In the genomic region with DNA sequence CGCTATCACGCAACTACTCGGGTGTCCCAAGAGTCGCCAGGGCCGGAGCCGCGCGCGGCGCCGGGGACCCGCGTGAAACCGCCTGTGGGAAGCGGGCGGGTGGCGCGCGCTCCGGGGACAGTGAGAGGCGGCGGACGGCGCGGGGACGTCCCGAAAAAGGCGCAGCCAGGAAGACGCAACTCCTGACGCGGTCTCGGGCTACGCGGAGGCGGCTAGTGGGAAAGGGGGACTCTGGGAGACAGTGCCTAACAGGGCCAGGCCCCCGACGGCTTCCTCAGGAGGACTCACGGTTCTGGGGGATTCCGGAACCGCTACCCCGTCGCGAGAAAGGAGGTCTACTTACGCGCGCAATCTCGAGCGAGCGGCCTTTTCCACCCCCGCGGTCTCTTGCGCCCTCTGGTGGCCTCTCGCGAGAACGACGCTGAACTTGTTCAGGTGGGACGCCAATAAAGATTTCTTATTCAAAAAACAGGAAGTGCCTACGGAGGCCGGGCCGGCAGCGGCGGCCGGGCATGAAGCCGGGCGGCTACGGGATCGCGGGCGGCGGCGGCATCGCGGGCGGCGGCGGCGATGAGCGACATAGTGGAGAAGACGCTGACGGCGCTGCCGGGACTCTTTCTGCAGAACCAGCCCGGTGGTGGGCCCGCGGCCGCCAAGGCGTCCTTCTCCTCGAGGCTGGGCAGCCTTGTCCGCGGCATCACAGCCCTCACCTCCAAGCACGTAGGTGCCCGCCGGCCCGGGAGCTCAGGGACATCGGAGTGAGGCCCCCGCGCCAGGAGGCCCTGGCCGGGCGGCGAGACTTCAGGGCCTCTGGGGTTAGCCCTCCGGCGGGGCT, we compare ENCODE assay signal across 1 cellular context.
TF ChIP-seq lines count a peak whose summit lies in the region.

A gene (plus strand): TSS at position 475 of the 835 bp plus-strand sequence. CDS start 96 bp downstream, at position 571.

TF ChIP-seq in HepG2, 621 proteins besides CTCF, POLR2A, EP300 and RAD21 (continued from another document and continues in another):
- TF ChIP-seq, protein P1, sequence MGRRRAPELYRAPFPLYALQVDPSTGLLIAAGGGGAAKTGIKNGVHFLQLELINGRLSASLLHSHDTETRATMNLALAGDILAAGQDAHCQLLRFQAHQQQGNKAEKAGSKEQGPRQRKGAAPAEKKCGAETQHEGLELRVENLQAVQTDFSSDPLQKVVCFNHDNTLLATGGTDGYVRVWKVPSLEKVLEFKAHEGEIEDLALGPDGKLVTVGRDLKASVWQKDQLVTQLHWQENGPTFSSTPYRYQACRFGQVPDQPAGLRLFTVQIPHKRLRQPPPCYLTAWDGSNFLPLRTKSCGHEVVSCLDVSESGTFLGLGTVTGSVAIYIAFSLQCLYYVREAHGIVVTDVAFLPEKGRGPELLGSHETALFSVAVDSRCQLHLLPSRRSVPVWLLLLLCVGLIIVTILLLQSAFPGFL (CRISPR knock-in tag; IDR thresholded peaks at IDR 0.05): no peak
- TF ChIP-seq, protein P2, sequence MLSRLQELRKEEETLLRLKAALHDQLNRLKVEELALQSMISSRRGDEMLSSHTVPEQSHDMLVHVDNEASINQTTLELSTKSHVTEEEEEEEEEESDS (CRISPR knock-in tag; IDR thresholded peaks at IDR 0.05; ENCODE audit: borderline replicate concordance): no peak
- TF ChIP-seq, protein P3, sequence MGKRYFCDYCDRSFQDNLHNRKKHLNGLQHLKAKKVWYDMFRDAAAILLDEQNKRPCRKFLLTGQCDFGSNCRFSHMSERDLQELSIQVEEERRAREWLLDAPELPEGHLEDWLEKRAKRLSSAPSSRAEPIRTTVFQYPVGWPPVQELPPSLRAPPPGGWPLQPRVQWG (CRISPR knock-in tag; IDR thresholded peaks at IDR 0.05; ENCODE audit: borderline replicate concordance, low read depth): no peak
- TF ChIP-seq RBAK (CRISPR knock-in tag; IDR thresholded peaks at IDR 0.05) (no peak), ZNF670 (CRISPR knock-in tag; IDR thresholded peaks at IDR 0.05; ENCODE audit: borderline replicate concordance) (peak; percentile 85), MBNL3 (CRISPR knock-in tag; conservative IDR thresholded peaks at IDR 0.05) (no peak), MYNN (CRISPR knock-in tag; IDR thresholded peaks at IDR 0.05; ENCODE audit: low read depth) (no peak), ZNF75D (CRISPR knock-in tag; IDR thresholded peaks at IDR 0.05; ENCODE audit: borderline replicate concordance) (no peak), FOXJ3 (CRISPR knock-in tag; IDR thresholded peaks at IDR 0.05; ENCODE audit: borderline replicate concordance) (peak; percentile 37; the same call in 1 of the 2 replicates), ZNF317 (CRISPR knock-in tag; IDR thresholded peaks at IDR 0.05) (0 out of 2 replicates have a peak, but pooled peaks have one; percentile 15), SIX4 (CRISPR knock-in tag; IDR thresholded peaks at IDR 0.05) (no peak), NR2F6 (IDR thresholded peaks at IDR 0.05) (peak; percentile 37; the same call in 1 of the 2 replicates), NR2F6 (CRISPR knock-in tag; IDR thresholded peaks at IDR 0.05) (peak; percentile 49; the same call in 1 of the 2 replicates), RXRA (CRISPR knock-in tag; IDR thresholded peaks at IDR 0.05) (peak; percentile 33), ISX (CRISPR knock-in tag; conservative IDR thresholded peaks at IDR 0.05) (no peak), DR1 (CRISPR knock-in tag; IDR thresholded peaks at IDR 0.05) (peak; percentile 54; the same call in 1 of the 2 replicates), FOSL1 (CRISPR knock-in tag; IDR thresholded peaks at IDR 0.05; ENCODE audit: borderline replicate concordance) (no peak), ZNF589 (CRISPR knock-in tag; conservative IDR thresholded peaks at IDR 0.05) (peak; percentile 36; the same call in 1 of the 2 replicates), ZNF367 (CRISPR knock-in tag; IDR thresholded peaks at IDR 0.05; ENCODE audit: borderline replicate concordance) (no peak), PHF20 (CRISPR knock-in tag; IDR thresholded peaks at IDR 0.05) (peak; percentile 86), ZNF773 (CRISPR knock-in tag; IDR thresholded peaks at IDR 0.05; ENCODE audit: borderline replicate concordance) (0 out of 2 replicates have a peak, but pooled peaks have one; percentile 53), MEIS2 (CRISPR knock-in tag; IDR thresholded peaks at IDR 0.05) (peak; percentile 20; the same call in 1 of the 2 replicates), ZNF350 (CRISPR knock-in tag; IDR thresholded peaks at IDR 0.05; ENCODE audit: borderline replicate concordance, low read depth) (no peak; the same call in 1 of the 2 replicates), GABPB1 (CRISPR knock-in tag; IDR thresholded peaks at IDR 0.05) (peak; percentile 94), ZNF383 (CRISPR knock-in tag; IDR thresholded peaks at IDR 0.05; ENCODE audit: borderline replicate concordance) (no peak), ZBTB42 (CRISPR knock-in tag; IDR thresholded peaks at IDR 0.05) (no peak), ZNF780A (CRISPR knock-in tag; IDR thresholded peaks at IDR 0.05) (0 out of 2 replicates have a peak, but pooled peaks have one; percentile 22), ZNF121 (CRISPR knock-in tag; IDR thresholded peaks at IDR 0.05) (0 out of 2 replicates have a peak, but pooled peaks have one; percentile 42), ELF4 (CRISPR knock-in tag; IDR thresholded peaks at IDR 0.05; ENCODE audit: borderline replicate concordance) (no peak), CHD2 (IDR thresholded peaks at IDR 0.05; ENCODE audit: low read depth, low read length) (peak; percentile 93), CENPT (CRISPR knock-in tag; IDR thresholded peaks at IDR 0.05; ENCODE audit: low read depth) (no peak), ZFP1 (CRISPR knock-in tag; IDR thresholded peaks at IDR 0.05) (peak; percentile 79; the same call in 1 of the 2 replicates), BHLHE40 (IDR thresholded peaks at IDR 0.05; ENCODE audit: low read length) (no peak)
- TF ChIP-seq, protein P4, sequence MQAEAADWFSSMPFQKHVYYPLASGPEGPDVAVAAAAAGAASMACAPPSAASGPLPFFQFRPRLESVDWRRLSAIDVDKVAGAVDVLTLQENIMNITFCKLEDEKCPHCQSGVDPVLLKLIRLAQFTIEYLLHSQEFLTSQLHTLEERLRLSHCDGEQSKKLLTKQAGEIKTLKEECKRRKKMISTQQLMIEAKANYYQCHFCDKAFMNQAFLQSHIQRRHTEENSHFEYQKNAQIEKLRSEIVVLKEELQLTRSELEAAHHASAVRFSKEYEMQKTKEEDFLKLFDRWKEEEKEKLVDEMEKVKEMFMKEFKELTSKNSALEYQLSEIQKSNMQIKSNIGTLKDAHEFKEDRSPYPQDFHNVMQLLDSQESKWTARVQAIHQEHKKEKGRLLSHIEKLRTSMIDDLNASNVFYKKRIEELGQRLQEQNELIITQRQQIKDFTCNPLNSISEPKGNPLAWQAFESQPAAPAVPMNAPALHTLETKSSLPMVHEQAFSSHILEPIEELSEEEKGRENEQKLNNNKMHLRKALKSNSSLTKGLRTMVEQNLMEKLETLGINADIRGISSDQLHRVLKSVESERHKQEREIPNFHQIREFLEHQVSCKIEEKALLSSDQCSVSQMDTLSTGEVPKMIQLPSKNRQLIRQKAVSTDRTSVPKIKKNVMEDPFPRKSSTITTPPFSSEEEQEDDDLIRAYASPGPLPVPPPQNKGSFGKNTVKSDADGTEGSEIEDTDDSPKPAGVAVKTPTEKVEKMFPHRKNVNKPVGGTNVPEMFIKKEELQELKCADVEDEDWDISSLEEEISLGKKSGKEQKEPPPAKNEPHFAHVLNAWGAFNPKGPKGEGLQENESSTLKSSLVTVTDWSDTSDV (CRISPR knock-in tag; IDR thresholded peaks at IDR 0.05): no peak
- TF ChIP-seq, protein P5, sequence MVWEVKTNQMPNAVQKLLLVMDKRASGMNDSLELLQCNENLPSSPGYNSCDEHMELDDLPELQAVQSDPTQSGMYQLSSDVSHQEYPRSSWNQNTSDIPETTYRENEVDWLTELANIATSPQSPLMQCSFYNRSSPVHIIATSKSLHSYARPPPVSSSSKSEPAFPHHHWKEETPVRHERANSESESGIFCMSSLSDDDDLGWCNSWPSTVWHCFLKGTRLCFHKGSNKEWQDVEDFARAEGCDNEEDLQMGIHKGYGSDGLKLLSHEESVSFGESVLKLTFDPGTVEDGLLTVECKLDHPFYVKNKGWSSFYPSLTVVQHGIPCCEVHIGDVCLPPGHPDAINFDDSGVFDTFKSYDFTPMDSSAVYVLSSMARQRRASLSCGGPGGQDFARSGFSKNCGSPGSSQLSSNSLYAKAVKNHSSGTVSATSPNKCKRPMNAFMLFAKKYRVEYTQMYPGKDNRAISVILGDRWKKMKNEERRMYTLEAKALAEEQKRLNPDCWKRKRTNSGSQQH (CRISPR knock-in tag; IDR thresholded peaks at IDR 0.05; ENCODE audit: low read depth): peak; percentile 29; the same call in 1 of the 2 replicates
- TF ChIP-seq, protein P6, sequence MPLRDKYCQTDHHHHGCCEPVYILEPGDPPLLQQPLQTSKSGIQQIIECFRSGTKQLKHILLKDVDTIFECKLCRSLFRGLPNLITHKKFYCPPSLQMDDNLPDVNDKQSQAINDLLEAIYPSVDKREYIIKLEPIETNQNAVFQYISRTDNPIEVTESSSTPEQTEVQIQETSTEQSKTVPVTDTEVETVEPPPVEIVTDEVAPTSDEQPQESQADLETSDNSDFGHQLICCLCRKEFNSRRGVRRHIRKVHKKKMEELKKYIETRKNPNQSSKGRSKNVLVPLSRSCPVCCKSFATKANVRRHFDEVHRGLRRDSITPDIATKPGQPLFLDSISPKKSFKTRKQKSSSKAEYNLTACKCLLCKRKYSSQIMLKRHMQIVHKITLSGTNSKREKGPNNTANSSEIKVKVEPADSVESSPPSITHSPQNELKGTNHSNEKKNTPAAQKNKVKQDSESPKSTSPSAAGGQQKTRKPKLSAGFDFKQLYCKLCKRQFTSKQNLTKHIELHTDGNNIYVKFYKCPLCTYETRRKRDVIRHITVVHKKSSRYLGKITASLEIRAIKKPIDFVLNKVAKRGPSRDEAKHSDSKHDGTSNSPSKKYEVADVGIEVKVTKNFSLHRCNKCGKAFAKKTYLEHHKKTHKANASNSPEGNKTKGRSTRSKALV (CRISPR knock-in tag; IDR thresholded peaks at IDR 0.05): peak; percentile 74
- TF ChIP-seq, protein P7, sequence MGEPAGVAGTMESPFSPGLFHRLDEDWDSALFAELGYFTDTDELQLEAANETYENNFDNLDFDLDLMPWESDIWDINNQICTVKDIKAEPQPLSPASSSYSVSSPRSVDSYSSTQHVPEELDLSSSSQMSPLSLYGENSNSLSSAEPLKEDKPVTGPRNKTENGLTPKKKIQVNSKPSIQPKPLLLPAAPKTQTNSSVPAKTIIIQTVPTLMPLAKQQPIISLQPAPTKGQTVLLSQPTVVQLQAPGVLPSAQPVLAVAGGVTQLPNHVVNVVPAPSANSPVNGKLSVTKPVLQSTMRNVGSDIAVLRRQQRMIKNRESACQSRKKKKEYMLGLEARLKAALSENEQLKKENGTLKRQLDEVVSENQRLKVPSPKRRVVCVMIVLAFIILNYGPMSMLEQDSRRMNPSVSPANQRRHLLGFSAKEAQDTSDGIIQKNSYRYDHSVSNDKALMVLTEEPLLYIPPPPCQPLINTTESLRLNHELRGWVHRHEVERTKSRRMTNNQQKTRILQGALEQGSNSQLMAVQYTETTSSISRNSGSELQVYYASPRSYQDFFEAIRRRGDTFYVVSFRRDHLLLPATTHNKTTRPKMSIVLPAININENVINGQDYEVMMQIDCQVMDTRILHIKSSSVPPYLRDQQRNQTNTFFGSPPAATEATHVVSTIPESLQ (CRISPR knock-in tag; conservative IDR thresholded peaks at IDR 0.05): no peak
- TF ChIP-seq, protein P8, sequence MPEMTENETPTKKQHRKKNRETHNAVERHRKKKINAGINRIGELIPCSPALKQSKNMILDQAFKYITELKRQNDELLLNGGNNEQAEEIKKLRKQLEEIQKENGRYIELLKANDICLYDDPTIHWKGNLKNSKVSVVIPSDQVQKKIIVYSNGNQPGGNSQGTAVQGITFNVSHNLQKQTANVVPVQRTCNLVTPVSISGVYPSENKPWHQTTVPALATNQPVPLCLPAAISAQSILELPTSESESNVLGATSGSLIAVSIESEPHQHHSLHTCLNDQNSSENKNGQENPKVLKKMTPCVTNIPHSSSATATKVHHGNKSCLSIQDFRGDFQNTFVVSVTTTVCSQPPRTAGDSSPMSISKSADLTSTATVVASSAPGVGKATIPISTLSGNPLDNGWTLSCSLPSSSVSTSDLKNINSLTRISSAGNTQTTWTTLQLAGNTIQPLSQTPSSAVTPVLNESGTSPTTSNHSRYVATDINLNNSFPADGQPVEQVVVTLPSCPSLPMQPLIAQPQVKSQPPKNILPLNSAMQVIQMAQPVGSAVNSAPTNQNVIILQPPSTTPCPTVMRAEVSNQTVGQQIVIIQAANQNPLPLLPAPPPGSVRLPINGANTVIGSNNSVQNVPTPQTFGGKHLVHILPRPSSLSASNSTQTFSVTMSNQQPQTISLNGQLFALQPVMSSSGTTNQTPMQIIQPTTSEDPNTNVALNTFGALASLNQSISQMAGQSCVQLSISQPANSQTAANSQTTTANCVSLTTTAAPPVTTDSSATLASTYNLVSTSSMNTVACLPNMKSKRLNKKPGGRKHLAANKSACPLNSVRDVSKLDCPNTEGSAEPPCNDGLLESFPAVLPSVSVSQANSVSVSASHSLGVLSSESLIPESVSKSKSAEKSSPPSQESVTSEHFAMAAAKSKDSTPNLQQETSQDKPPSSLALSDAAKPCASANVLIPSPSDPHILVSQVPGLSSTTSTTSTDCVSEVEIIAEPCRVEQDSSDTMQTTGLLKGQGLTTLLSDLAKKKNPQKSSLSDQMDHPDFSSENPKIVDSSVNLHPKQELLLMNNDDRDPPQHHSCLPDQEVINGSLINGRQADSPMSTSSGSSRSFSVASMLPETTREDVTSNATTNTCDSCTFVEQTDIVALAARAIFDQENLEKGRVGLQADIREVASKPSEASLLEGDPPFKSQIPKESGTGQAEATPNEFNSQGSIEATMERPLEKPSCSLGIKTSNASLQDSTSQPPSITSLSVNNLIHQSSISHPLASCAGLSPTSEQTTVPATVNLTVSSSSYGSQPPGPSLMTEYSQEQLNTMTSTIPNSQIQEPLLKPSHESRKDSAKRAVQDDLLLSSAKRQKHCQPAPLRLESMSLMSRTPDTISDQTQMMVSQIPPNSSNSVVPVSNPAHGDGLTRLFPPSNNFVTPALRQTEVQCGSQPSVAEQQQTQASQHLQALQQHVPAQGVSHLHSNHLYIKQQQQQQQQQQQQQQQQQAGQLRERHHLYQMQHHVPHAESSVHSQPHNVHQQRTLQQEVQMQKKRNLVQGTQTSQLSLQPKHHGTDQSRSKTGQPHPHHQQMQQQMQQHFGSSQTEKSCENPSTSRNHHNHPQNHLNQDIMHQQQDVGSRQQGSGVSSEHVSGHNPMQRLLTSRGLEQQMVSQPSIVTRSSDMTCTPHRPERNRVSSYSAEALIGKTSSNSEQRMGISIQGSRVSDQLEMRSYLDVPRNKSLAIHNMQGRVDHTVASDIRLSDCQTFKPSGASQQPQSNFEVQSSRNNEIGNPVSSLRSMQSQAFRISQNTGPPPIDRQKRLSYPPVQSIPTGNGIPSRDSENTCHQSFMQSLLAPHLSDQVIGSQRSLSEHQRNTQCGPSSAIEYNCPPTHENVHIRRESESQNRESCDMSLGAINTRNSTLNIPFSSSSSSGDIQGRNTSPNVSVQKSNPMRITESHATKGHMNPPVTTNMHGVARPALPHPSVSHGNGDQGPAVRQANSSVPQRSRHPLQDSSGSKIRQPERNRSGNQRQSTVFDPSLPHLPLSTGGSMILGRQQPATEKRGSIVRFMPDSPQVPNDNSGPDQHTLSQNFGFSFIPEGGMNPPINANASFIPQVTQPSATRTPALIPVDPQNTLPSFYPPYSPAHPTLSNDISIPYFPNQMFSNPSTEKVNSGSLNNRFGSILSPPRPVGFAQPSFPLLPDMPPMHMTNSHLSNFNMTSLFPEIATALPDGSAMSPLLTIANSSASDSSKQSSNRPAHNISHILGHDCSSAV (CRISPR knock-in tag; IDR thresholded peaks at IDR 0.05; ENCODE audit: borderline replicate concordance): no peak
